In the genomic region with DNA sequence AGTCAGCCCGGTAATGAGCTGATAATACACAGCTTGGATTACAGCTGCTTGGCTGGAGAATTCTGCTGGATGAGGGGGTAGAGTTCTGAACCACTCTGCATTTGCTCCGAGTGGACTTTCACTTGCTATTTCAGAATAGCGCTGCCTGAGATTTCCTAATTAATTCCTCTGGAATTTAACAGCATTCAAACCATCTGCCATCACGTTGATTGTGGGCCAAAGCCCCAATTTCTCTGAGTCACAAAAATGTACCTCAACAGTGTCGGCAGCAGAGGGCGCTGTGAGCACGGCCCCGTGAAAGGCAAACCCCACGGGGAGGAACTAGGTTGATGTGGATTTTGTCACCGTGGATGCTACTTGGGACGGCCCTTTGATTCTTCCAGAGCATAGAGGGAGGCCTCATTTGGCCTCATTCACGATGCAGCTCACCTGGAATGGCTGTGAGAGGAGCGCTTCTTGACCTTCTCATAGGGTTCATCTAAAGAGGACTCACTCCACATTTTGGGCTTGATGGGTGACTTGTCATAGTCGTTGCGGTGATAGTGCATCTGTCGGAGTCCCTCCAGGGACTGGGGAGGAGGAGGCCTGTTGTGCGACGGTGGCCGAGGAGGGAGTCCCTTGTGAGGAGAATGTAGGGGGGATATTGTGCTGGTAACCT, we compare ENCODE assay signal across 1 cellular context.
TF ChIP-seq lines count a peak whose summit lies in the region.

No MANE protein-coding gene starts in this region.

TF ChIP-seq in H1, 55 proteins besides CTCF, POLR2A, EP300 and RAD21:
- 0 out of 4 replicates have a peak, but pooled peaks of 1 of the 2 experiments have one; percentile 44 for TF ChIP-seq HDAC2 (IDR thresholded peaks at IDR 0.05; ENCODE audit: borderline replicate concordance in 1 of 2, low read depth in 2 of 2, low read length in 2 of 2)
- TF ChIP-seq BRCA1 (IDR thresholded peaks at IDR 0.05; ENCODE audit: low read depth, low read length): no peak
- 0 out of 2 replicates have a peak, but pooled peaks have one; percentile 2 for TF ChIP-seq TEAD4 (IDR thresholded peaks at IDR 0.05; ENCODE audit: low read depth, low read length)
- peak; percentile 51; the same call in 1 of the 2 replicates for TF ChIP-seq BACH1 (IDR thresholded peaks at IDR 0.05; ENCODE audit: low read length)
